21 cellular contexts compared by ENCODE assay signal in the genomic region with DNA sequence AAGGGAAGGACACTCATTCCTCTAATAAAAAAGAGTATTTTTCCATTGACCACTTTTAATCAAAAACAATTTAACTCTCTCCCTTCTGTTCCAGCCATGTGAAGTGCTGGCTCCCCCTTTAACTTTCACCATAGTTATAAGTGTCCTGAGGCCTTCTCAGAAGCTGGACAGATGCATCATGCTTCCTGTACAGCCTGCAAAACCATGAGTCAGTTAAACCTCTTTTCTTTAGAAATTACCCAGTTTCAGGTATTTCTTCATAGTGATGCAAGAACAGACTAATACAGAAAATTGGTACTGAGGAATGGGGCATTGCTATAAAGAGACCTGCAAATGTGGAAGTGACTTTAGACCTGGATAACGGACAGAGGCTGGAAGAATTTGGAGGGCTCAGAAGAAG.
"Had no signal": no experiment of that assay in that cellular context is flagged by ENCODE, and none has a peak within 500 bp of the region (broad histone marks: within the 10 kb centered on the region; RNA-seq: fewer than 3 reads in every experiment).

No MANE protein-coding gene starts in this region.

- ATAC-seq: activated naive CD4-positive, alpha-beta T cell treated with anti-CD3 and anti-CD28 coated beads, Interleukin-2, amount 50 U/mL, for 72 hours; activated T-cell treated with anti-CD3 and anti-CD28 coated beads, Interleukin-2, amount 50 U/mL, for 72 hours; body of pancreas; gastrocnemius medialis; left lung; lower lobe of right lung; natural killer cell; right cardiac atrium had no signal

- DNase-seq: activated CD4-positive, alpha-beta T cell treated with anti-CD3 and anti-CD28 coated beads for 4 hours; activated CD4-positive, alpha-beta T cell treated with anti-CD3 and anti-CD28 coated beads, Interleukin-2, amount 50 U/mL, for 4 hours; activated CD4-positive, CD25-positive, alpha-beta regulatory T cell; activated naive CD4-positive, alpha-beta T cell; activated T-cell treated with anti-CD3 and anti-CD28 coated beads for 4 hours; activated T-cell treated with anti-CD3 and anti-CD28 coated beads, Interleukin-2, amount 50 U/mL, for 72 hours; aorta; body of pancreas; dorsolateral prefrontal cortex; effector memory CD4-positive, alpha-beta T cell; gastrocnemius medialis; glutamatergic neuron; left lung; lower lobe of right lung; mesendoderm; natural killer cell; posterior cingulate gyrus; right cardiac atrium; spleen; stimulated activated naive CD4-positive, alpha-beta T cell treated with Interleukin-2 at 50 U/mL for 16 hours had no signal
